Comparison of ENCODE assay signal across 14 cellular contexts in the genomic region with DNA sequence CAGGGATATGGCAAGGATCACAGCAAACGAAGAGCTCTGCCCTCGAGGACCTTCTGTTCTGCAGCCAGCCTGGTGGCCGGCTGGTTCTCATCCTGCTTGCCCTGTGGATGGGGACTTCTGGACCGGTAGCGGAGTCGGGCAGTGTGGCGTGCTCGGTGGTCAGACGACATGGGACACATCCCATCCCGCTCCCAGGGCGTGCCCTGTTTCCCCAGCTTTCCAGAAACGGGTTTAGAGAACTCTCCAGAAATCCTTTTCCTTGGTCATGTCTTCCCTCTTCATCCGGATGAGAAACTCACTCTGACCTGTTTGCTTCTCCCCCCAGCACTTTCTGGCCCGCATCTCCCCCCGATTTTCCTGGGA.
A peak's percentile ranks its signal among the peaks of the same experiment; 100 is the strongest.
DNase-seq lines count a peak whose midpoint lies in the region; ATAC-seq and TF ChIP-seq lines count a peak whose summit lies in the region.
"Had no signal": no experiment of that assay in that cellular context is flagged by ENCODE, and none has a peak within 500 bp of the region (broad histone marks: within the 10 kb centered on the region; RNA-seq: fewer than 3 reads in every experiment).

No MANE protein-coding gene starts in this region.

- no peaks in the 10 kb centered on the region for H4K20me1 ChIP-seq in PC-9 (ENCODE audit: insufficient read depth)

- POLR2A ChIA-PET in naive thymus-derived CD8-positive, alpha-beta T cell (lab: Charles Lee) = no interaction called here
- POLR2A ChIA-PET in PC-9 (lab: Charles Lee; ENCODE audit: unreplicated experiment) = no interaction called here

- no peak for DNase-seq in right atrium auricular region (ENCODE audit: low spot score)
- no peak for DNase-seq in left ventricle myocardium inferior
- DNase-seq in islet precursor cell = peak; percentile 52
- DNase-seq in nephron progenitor cell = no peak
- no peak for DNase-seq in stimulated activated naive CD8-positive, alpha-beta T cell treated with anti-CD3 and anti-CD28 coated beads, Interleukin-15, amount 100 ng/mL, for 72 hours
- no peak for DNase-seq in naive thymus-derived CD8-positive, alpha-beta T cell
- DNase-seq in PC-9 = no peak
- no peak for DNase-seq in stimulated activated CD4-positive, alpha-beta T cell treated with anti-CD3 and anti-CD28 coated beads, Interleukin-2, amount 100 ng/mL, for 24 hours
- DNase-seq: NCI-H1694 treated with DMSO at 0.1 percent for 48 hours, NCI-H446 treated with DMSO at 0.1 percent for 48 hours, NCI-H526 treated with DMSO at 0.1 percent for 48 hours, OCI-M1 had no signal

- H3K27ac ChIP-seq in right atrium auricular region (peak overlapping the region; percentile 68 to 86), left ventricle myocardium inferior (replicated peaks) (no peak overlapping the region), PC-9 (no peak overlapping the region)

- intact Hi-C loops in left ventricle myocardium inferior (cut with micrococcal nuclease) (no loop called here), PC-9 (cut with micrococcal nuclease; ENCODE audit: unreplicated experiment) (no loop called here)

- H3K27ac Mint-ChIP-seq in nephron progenitor cell = peak overlapping the region; percentile 30
- H3K27ac Mint-ChIP-seq in stimulated activated naive CD8-positive, alpha-beta T cell treated with anti-CD3 and anti-CD28 coated beads, Interleukin-15, amount 100 ng/mL, for 72 hours = no peak overlapping the region
- H3K27ac Mint-ChIP-seq in naive thymus-derived CD8-positive, alpha-beta T cell = peak overlapping the region in 1 of 10 donors; percentile 25
- H3K27ac Mint-ChIP-seq: B cell had no signal

- H3K4me1 Mint-ChIP-seq in nephron progenitor cell = peaks cover 7% of the 10 kb centered on the region
- peaks cover 30% of the 10 kb centered on the region for H3K4me1 Mint-ChIP-seq in stimulated activated naive CD8-positive, alpha-beta T cell treated with anti-CD3 and anti-CD28 coated beads, Interleukin-15, amount 100 ng/mL, for 72 hours
- peaks cover 16 to 42% (median 40%) of the 10 kb centered on the region in 4 donors for H3K4me1 Mint-ChIP-seq in naive thymus-derived CD8-positive, alpha-beta T cell

- H3K9me3 ChIP-seq in right atrium auricular region (no peaks in the 10 kb centered on the region), left ventricle myocardium inferior (replicated peaks) (no peaks in the 10 kb centered on the region), PC-9 (ENCODE audit: insufficient read depth, low read depth) (no peaks in the 10 kb centered on the region)

- no peaks in the 10 kb centered on the region for H3K36me3 Mint-ChIP-seq in nephron progenitor cell (ENCODE audit: low read depth)
- H3K36me3 Mint-ChIP-seq in naive thymus-derived CD8-positive, alpha-beta T cell = peaks cover 0 to 4% (median 0%) of the 10 kb centered on the region in 3 donors

- H3K9me2 ChIP-seq in PC-9 (ENCODE audit: insufficient read depth) = no peaks in the 10 kb centered on the region

- H3K9me3 Mint-ChIP-seq in nephron progenitor cell = no peaks in the 10 kb centered on the region
- no peaks in the 10 kb centered on the region for H3K9me3 Mint-ChIP-seq in stimulated activated naive CD8-positive, alpha-beta T cell treated with anti-CD3 and anti-CD28 coated beads, Interleukin-15, amount 100 ng/mL, for 72 hours
- H3K9me3 Mint-ChIP-seq in naive thymus-derived CD8-positive, alpha-beta T cell = no peaks in the 10 kb centered on the region
- H3K9me3 Mint-ChIP-seq: IgD-negative memory B cell had no signal

- no peaks in the 10 kb centered on the region for H3K79me2 ChIP-seq in PC-9 (ENCODE audit: low read depth)

- TF ChIP-seq CTCF in right atrium auricular region (IDR thresholded peaks at IDR 0.05) = no peak
- TF ChIP-seq CTCF in left ventricle myocardium inferior (IDR thresholded peaks at IDR 0.05; ENCODE audit: borderline replicate concordance) = no peak
- TF ChIP-seq CTCF in nephron progenitor cell (IDR thresholded peaks at IDR 0.05) = no peak
- no peak for TF ChIP-seq CTCF in PC-9 (conservative IDR thresholded peaks at IDR 0.05)

- H3K4me1 ChIP-seq in right atrium auricular region (peaks cover 0 to 19% of the 10 kb centered on the region in 2 donors), left ventricle myocardium inferior (peaks cover 15% of the 10 kb centered on the region), PC-9 (replicated peaks; ENCODE audit: insufficient read depth) (peaks cover 14% of the 10 kb centered on the region)

- no peak overlapping the region for H3K4me2 ChIP-seq in PC-9

- no peak overlapping the region for H3K4me3 Mint-ChIP-seq in nephron progenitor cell
- no peak overlapping the region for H3K4me3 Mint-ChIP-seq in stimulated activated naive CD8-positive, alpha-beta T cell treated with anti-CD3 and anti-CD28 coated beads, Interleukin-15, amount 100 ng/mL, for 72 hours
- no peak overlapping the region for H3K4me3 Mint-ChIP-seq in naive thymus-derived CD8-positive, alpha-beta T cell
- H3K4me3 Mint-ChIP-seq: B cell, IgD-negative memory B cell had no signal

- peaks cover 17% of the 10 kb centered on the region for H3K27me3 Mint-ChIP-seq in nephron progenitor cell (ENCODE audit: low read depth, poor library complexity)
- H3K27me3 Mint-ChIP-seq in stimulated activated naive CD8-positive, alpha-beta T cell treated with anti-CD3 and anti-CD28 coated beads, Interleukin-15, amount 100 ng/mL, for 72 hours = peaks cover 6% of the 10 kb centered on the region
- no peaks in the 10 kb centered on the region for H3K27me3 Mint-ChIP-seq in naive thymus-derived CD8-positive, alpha-beta T cell
- H3K27me3 Mint-ChIP-seq: B cell had no signal

- H3K27me3 ChIP-seq in right atrium auricular region (no peaks in the 10 kb centered on the region), left ventricle myocardium inferior (ENCODE audit: low read depth) (no peaks in the 10 kb centered on the region), PC-9 (ENCODE audit: insufficient read depth, low read depth) (no peaks in the 10 kb centered on the region)

- no TSS peak for BruUV-seq in PC-9 (replicated peaks; lab: Mats Ljungman, UMichigan)

- H3K4me3 ChIP-seq in right atrium auricular region (no peak overlapping the region), left ventricle myocardium inferior (no peak overlapping the region), PC-9 (no peak overlapping the region)

- CTCF ChIA-PET in PC-9 (lab: Charles Lee) = no interaction called here

- peaks cover 12% of the 10 kb centered on the region for H3F3A ChIP-seq in PC-9 (ENCODE audit: insufficient read depth, low read depth)

- no peak overlapping the region for H2AFZ ChIP-seq in PC-9

- ATAC-seq in stimulated activated naive CD8-positive, alpha-beta T cell treated with anti-CD3 and anti-CD28 coated beads, Interleukin-15, amount 100 ng/mL, for 72 hours = no peak
- no peak for ATAC-seq in naive thymus-derived CD8-positive, alpha-beta T cell

- no peaks in the 10 kb centered on the region for H3K36me3 ChIP-seq in right atrium auricular region
- no peaks in the 10 kb centered on the region for H3K36me3 ChIP-seq in left ventricle myocardium inferior
- no peaks in the 10 kb centered on the region for H3K36me3 ChIP-seq in PC-9 (ENCODE audit: low read depth)

Comparison
In these comparisons a context has a peak if more than half of its experiments do, and no peak if none do; other contexts are left out.
1. H3K27ac ChIP-seq: peak in right atrium auricular region (2 of 2); none in left ventricle myocardium inferior (single experiment) and PC-9 (single experiment).